In genomic region chr20:17680128-17680835, GRCh38 we compare ENCODE assay signal across 8 cellular contexts. TPM values are rescaled to one million over a fixed set of nuclear protein-coding genes. Genes with fewer than 3 reads are reported as not detected.
DNase-seq lines count a peak whose midpoint lies in the region; ATAC-seq and TF ChIP-seq lines count a peak whose summit lies in the region.

No MANE protein-coding gene starts in this region.

- no peaks in the 10 kb centered on the region for H3K36me3 ChIP-seq in CD8-positive, alpha-beta memory T cell (ENCODE audit: insufficient read depth, low read length)

- peak overlapping the region; percentile 67 to 91 (median 84) for H3K27ac Mint-ChIP-seq in CD8-positive, alpha-beta memory T cell
- H3K27ac Mint-ChIP-seq in WTC11, result peak overlapping the region; percentile 67

- H3K27me3 ChIP-seq in CD8-positive, alpha-beta memory T cell (ENCODE audit: insufficient read depth, low read length, poor library complexity, severe bottlenecking), result peaks cover 8% of the 10 kb centered on the region

- H3K4me1 ChIP-seq in CD8-positive, alpha-beta memory T cell (ENCODE audit: insufficient read depth, low read length), result peaks cover 13% of the 10 kb centered on the region

- peaks cover 18 to 31% (median 29%) of the 10 kb centered on the region in 3 donors for H3K4me1 Mint-ChIP-seq in CD8-positive, alpha-beta memory T cell
- H3K4me1 Mint-ChIP-seq in WTC11, result peaks cover 39% of the 10 kb centered on the region

- peak; percentile 14 to 49 (median 23) for DNase-seq in CD8-positive, alpha-beta memory T cell
- DNase-seq in HS-5 (ENCODE audit: low read depth) (peak; percentile 66), WTC11 (ENCODE audit: low spot score) (no peak), fibroblast of villous mesenchyme (ENCODE audit: low read depth) (peak; percentile 93), omental fat pad (ENCODE audit: low spot score) (no peak)

- H3K9me3 Mint-ChIP-seq in CD8-positive, alpha-beta memory T cell, result no peaks in the 10 kb centered on the region
- H3K9me3 Mint-ChIP-seq in WTC11, result no peaks in the 10 kb centered on the region

- POLR2A ChIA-PET in CD8-positive, alpha-beta memory T cell (lab: Charles Lee), result no interaction called here
- POLR2A ChIA-PET in WTC11 (lab: Charles Lee), result interaction anchor here (1.0 kb wide), 2 partner anchors 13 to 174 kb away, joined by 3 to 4 read pairs; no protein-coding TSS in a partner anchor

- CTCF ChIA-PET in CD8-positive, alpha-beta memory T cell (lab: Charles Lee), result interaction anchor here (0.7 to 3.4 kb wide), 13 partner anchors 9 to 315 kb away, joined by 3 to 16 read pairs (median 3); partner anchors contain the start of gene SNX5
- CTCF ChIA-PET in WTC11 (lab: Charles Lee), result interaction anchor here (0.7 to 3.5 kb wide), 16 partner anchors 10 to 258 kb away, joined by 3 to 32 read pairs (median 4); partner anchors contain the start of gene BFSP1

- no peak for ATAC-seq in WTC11
- peak; percentile 27 for ATAC-seq in omental fat pad (ENCODE audit: low FRiP score)
- no peak for ATAC-seq in GM21717 (IDR thresholded peaks at IDR 0.05; ENCODE audit: unreplicated experiment)
- ATAC-seq in GM21447 (IDR thresholded peaks at IDR 0.05; ENCODE audit: unreplicated experiment), result no peak
- no peak for ATAC-seq in GM19023 (IDR thresholded peaks at IDR 0.05; ENCODE audit: unreplicated experiment)

- H3K36me3 Mint-ChIP-seq in CD8-positive, alpha-beta memory T cell, result peaks cover 0 to 12% (median 0%) of the 10 kb centered on the region in 3 donors
- peaks cover 17% of the 10 kb centered on the region for H3K36me3 Mint-ChIP-seq in WTC11

- peak overlapping the region; percentile 43 for H3K27ac ChIP-seq in CD8-positive, alpha-beta memory T cell (ENCODE audit: low read depth, low read length)

- peak overlapping the region; percentile 78 to 92 (median 86) for H3K4me3 Mint-ChIP-seq in CD8-positive, alpha-beta memory T cell
- H3K4me3 Mint-ChIP-seq in WTC11, result peak overlapping the region; percentile 86

- peak overlapping the region; percentile 4 for H3K4me3 ChIP-seq in CD8-positive, alpha-beta memory T cell (ENCODE audit: low read length)
- peak overlapping the region; percentile 91 for H3K4me3 ChIP-seq in fibroblast of villous mesenchyme (ENCODE audit: low read depth, low read length)

- no peak for TF ChIP-seq CTCF in WTC11 (IDR thresholded peaks at IDR 0.05)
- TF ChIP-seq CTCF in fibroblast of villous mesenchyme (IDR thresholded peaks at IDR 0.05; ENCODE audit: insufficient read depth, low read depth, low read length), result no peak
- TF ChIP-seq CTCF in omental fat pad (IDR thresholded peaks at IDR 0.05), result no peak

- H3K27me3 Mint-ChIP-seq in CD8-positive, alpha-beta memory T cell, result peaks cover 10 to 17% of the 10 kb centered on the region in 2 donors
- peaks cover 8% of the 10 kb centered on the region; the same call in 1 of the 2 replicates for H3K27me3 Mint-ChIP-seq in WTC11 (ENCODE audit: low read depth)

- no peaks in the 10 kb centered on the region for H3K9me3 ChIP-seq in CD8-positive, alpha-beta memory T cell (ENCODE audit: low read length)

TF ChIP-seq in WTC11, 78 proteins besides CTCF, POLR2A, EP300 and RAD21:
- TF ChIP-seq CBFB (CRISPR knock-in tag; IDR thresholded peaks at IDR 0.05; ENCODE audit: low read depth) (no peak), GABPB1 (CRISPR knock-in tag; IDR thresholded peaks at IDR 0.05) (peak; percentile 33), MAX (CRISPR knock-in tag; IDR thresholded peaks at IDR 0.05) (no peak)

RNA-seq across cellular contexts. Expression of gene RRBP1, which starts 1.8 kb away (rescaled TPM):
- total RNA-seq in CD8-positive, alpha-beta memory T cell, result 10 to 100 TPM; 22.8 to 25.3 TPM
- polyA plus RNA-seq in CD8-positive, alpha-beta memory T cell, result 17.4 TPM
- total RNA-seq in WTC11 (2021) (161 to 171 TPM (median 162 TPM) in 3 replicates), fibroblast of villous mesenchyme (123 and 136 TPM in 2 replicates), omental fat pad (100 to 1,000 TPM in 1 of 4 donors, 10 to 100 TPM in 3; 67.9 to 142 (median 87.2) TPM)

RNA-seq across cellular contexts. Expression of gene BANF2, which starts 19.5 kb away (rescaled TPM):
- total RNA-seq in CD8-positive, alpha-beta memory T cell, result not detected
- not detected for polyA plus RNA-seq in CD8-positive, alpha-beta memory T cell
- total RNA-seq in WTC11 (2021) (not detected in 3 replicates), fibroblast of villous mesenchyme (not detected in 2 replicates), omental fat pad (not detected)

Comparison
In these comparisons a context has a peak if more than half of its experiments do, and no peak if none do; other contexts are left out.
1. DNase-seq: peak in CD8-positive, alpha-beta memory T cell (5 of 5), HS-5 (single experiment) and fibroblast of villous mesenchyme (single experiment); none in WTC11 (single experiment) and omental fat pad (single experiment).